8 cellular contexts compared by ENCODE assay signal in genomic region chr19:45423589-45424190, GRCh38. TPM values are rescaled to one million over a fixed set of nuclear protein-coding genes. Genes with fewer than 3 reads are reported as not detected.
A peak's percentile ranks its signal among the peaks of the same experiment; 100 is the strongest.
DNase-seq lines count a peak whose midpoint lies in the region; ATAC-seq and TF ChIP-seq lines count a peak whose summit lies in the region.

TSS of gene ERCC1 (minus strand) at chr19:45423917. CDS start at chr19:45423374, 543 bp downstream.

- peak within 1 kb of the TSS; percentile 78 for H3K27ac ChIP-seq in OCI-LY3 (ENCODE audit: low read length)

- peak within 1 kb of the TSS; percentile 77 for H3K4me3 ChIP-seq in OCI-LY3 (ENCODE audit: low read length)

- H3K9ac ChIP-seq in OCI-LY3 (ENCODE audit: low read length), result peak within 1 kb of the TSS; percentile 90

- peak within 1 kb of the TSS; percentile 96 for H3K4me3 Mint-ChIP-seq in natural killer cell

- peak; percentile 64 for ATAC-seq in GM21528 (IDR thresholded peaks at IDR 0.05; ENCODE audit: low FRiP score, unreplicated experiment)
- ATAC-seq in natural killer cell, result peak; percentile 69 to 84 (median 78)

- no peaks in the 10 kb centered on the region for H3K36me3 Mint-ChIP-seq in natural killer cell

- peak within 1 kb of the TSS; percentile 40 for H2AFZ ChIP-seq in OCI-LY3 (ENCODE audit: low read depth, low read length)

- DNase-seq in DMS53 treated with DMSO at 0.1 percent for 48 hours (lab: John Stamatoyannopoulos, UW; ENCODE audit: unreplicated experiment), result peak; percentile 88
- DNase-seq in HuH-7.5 (ENCODE audit: low spot score), result peak; percentile 98
- peak; percentile 64 for DNase-seq in activated T-helper 1 cell treated with Interleukin-2 at 50 U/mL for 16 hours (ENCODE audit: low read depth)
- peak; percentile 91 for DNase-seq in fibroblast of peridontal ligament (ENCODE audit: extremely low read depth)
- DNase-seq in natural killer cell, result peak; percentile 74
- DNase-seq in superior temporal gyrus (ENCODE audit: extremely low spot score), result peak; percentile 85

- H3K4me2 ChIP-seq in OCI-LY3 (ENCODE audit: low read length), result peak within 1 kb of the TSS; percentile 80

- H3K4me1 ChIP-seq in OCI-LY3 (ENCODE audit: low read length), result peaks cover 32% of the 10 kb centered on the region

- H3K9me3 ChIP-seq in OCI-LY3 (ENCODE audit: insufficient read depth, low read length), result no peaks in the 10 kb centered on the region

- peaks cover 0 to 3% of the 10 kb centered on the region in 2 donors for H3K27me3 Mint-ChIP-seq in natural killer cell (ENCODE audit: low read depth in 2 of 2)

- no peaks in the 10 kb centered on the region for H3K9me3 Mint-ChIP-seq in natural killer cell

- H4K20me1 ChIP-seq in OCI-LY3 (ENCODE audit: insufficient read depth, low read length), result no peaks in the 10 kb centered on the region

- peaks cover 16% of the 10 kb centered on the region for H3K36me3 ChIP-seq in OCI-LY3 (replicated peaks; ENCODE audit: low read depth, low read length)

- peaks cover 32 to 50% of the 10 kb centered on the region in 2 donors for H3K4me1 Mint-ChIP-seq in natural killer cell

- TF ChIP-seq CTCF in OCI-LY3 (IDR thresholded peaks at IDR 0.05; ENCODE audit: low read depth, low read length) (no peak), natural killer cell (IDR thresholded peaks at IDR 0.05) (no peak)

- no peaks in the 10 kb centered on the region for H3K27me3 ChIP-seq in OCI-LY3 (ENCODE audit: low read depth, low read length)

- H3K27ac Mint-ChIP-seq in natural killer cell, result peak within 1 kb of the TSS; percentile 92 to 96

- peaks cover 17% of the 10 kb centered on the region for H3K79me2 ChIP-seq in OCI-LY3 (ENCODE audit: low read length)

- intact Hi-C loops in natural killer cell (cut with micrococcal nuclease), result loop anchor here (5.0 to 10.0 kb wide), 2 partner anchors 141 to 269 kb away; partner anchors contain the start of genes QPCTL and SNRPD2

RNA-seq across cellular contexts. Expression of gene ERCC1, which starts in this region (rescaled TPM):
- 10 to 100 TPM; 46.8 to 55.2 (median 48.2) TPM for total RNA-seq in natural killer cell

Comparison
In these comparisons a context has a peak if more than half of its experiments do, and no peak if none do; other contexts are left out.
1. Peak in every context shown above with its lines: DNase-seq, ATAC-seq, H3K4me3 ChIP-seq and H3K27ac ChIP-seq.